8 cellular contexts compared by ENCODE assay signal in the genomic region with DNA sequence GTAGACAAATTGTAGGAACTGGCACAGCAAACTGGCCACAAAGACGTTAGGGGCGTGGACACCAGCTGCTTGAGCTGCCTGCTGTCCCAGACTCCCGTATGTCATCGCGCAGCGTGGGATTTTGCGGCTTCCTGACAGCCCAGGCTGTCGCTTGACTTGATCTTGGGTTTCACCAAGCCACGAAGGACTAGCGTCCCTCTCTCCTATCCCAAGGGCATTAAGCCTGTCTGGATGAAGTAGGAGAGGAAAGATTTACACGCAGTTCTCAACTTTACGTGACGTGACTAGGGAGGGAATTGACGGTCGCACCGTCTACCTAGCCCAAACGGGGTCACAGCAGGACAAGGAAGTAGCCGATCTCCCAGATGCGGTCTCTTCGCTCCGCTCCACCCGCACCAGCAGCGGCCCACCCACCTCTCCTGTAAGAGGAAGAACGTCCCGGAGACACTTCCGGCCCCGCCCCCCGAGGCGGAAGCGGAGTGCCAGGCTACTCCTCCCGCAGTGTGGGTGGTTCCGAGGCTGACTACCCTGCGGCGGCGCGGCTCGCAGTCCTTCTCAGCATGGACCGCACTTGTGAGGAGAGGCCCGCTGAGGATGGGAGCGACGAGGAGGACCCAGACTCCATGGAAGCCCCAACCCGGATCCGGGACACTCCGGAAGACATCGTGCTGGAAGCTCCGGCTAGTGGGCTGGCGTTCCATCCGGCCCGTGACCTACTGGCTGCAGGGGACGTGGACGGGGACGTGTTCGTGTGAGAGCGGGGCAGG. TPM values are rescaled to one million over a fixed set of nuclear protein-coding genes. Genes with fewer than 3 reads are reported as not detected.
DNase-seq lines count a peak whose midpoint lies in the region; ATAC-seq, FAIRE-seq and TF ChIP-seq lines count a peak whose summit lies in the region.

WDR55 (plus strand) TSS at position 552 of the 767 bp plus-strand sequence; CDS start at position 561, 9 bp downstream.

- DNase-seq in NCI-H1105 treated with DMSO at 0.1 percent for 48 hours (lab: John Stamatoyannopoulos, UW) (peak; percentile 80), SW 1271 (lab: John Stamatoyannopoulos, UW) (peak; percentile 93 to 96), Right ventricle myocardium superior (peak; percentile 99), pancreas (peak; percentile 95 to 98 (median 96)), tibial artery (peak; percentile 97 to 98)
- peak; percentile 97 for DNase-seq in activated naive CD8-positive, alpha-beta T cell treated with anti-CD3 and anti-CD28 coated beads, Interleukin-2, amount 50 U/mL, for 24 hours

- intact Hi-C loops in Right ventricle myocardium superior (cut with DNase I) (no loop called here), pancreas (cut with DNase I) (no loop called here), tibial artery (cut with DNase I; ENCODE audit: low total_unique reads) (no loop called here)

- TF ChIP-seq CTCF in pancreas (IDR thresholded peaks at IDR 0.05) (no peak), tibial artery (IDR thresholded peaks at IDR 0.05) (no peak)

- H3K4me3 ChIP-seq in pancreas (peak within 1 kb of the TSS; percentile 40 to 82 (median 73)), tibial artery (peak within 1 kb of the TSS; percentile 81 to 82)

- H3K36me3 ChIP-seq in pancreas (peaks cover 3 to 36% (median 16%) of the 10 kb centered on the region in 3 donors), tibial artery (peaks cover 41 to 59% (median 53%) of the 10 kb centered on the region in 3 donors)

- H3K27me3 Mint-ChIP-seq in activated naive CD8-positive, alpha-beta T cell treated with anti-CD3 and anti-CD28 coated beads, Interleukin-2, amount 50 U/mL, for 24 hours: no peaks in the 10 kb centered on the region

- H3K4me1 Mint-ChIP-seq in activated naive CD8-positive, alpha-beta T cell treated with anti-CD3 and anti-CD28 coated beads, Interleukin-2, amount 50 U/mL, for 24 hours: peaks cover 39% of the 10 kb centered on the region

- H3K9me3 ChIP-seq in pancreas (no peaks in the 10 kb centered on the region), tibial artery (no peaks in the 10 kb centered on the region)

- peak; percentile 75 for FAIRE-seq in pancreas (lab: Jason Lieb, UNC)

- ATAC-seq in HG02642 (IDR thresholded peaks at IDR 0.05; ENCODE audit: poor library complexity, unreplicated experiment): peak; percentile 97
- ATAC-seq in activated naive CD8-positive, alpha-beta T cell treated with anti-CD3 and anti-CD28 coated beads, Interleukin-2, amount 50 U/mL, for 24 hours: peak; percentile 96
- ATAC-seq in Right ventricle myocardium superior (ENCODE audit: poor library complexity): peak; percentile 99
- peak; percentile 97 to 100 (median 98) for ATAC-seq in pancreas

- no peaks in the 10 kb centered on the region for H3K9me3 Mint-ChIP-seq in activated naive CD8-positive, alpha-beta T cell treated with anti-CD3 and anti-CD28 coated beads, Interleukin-2, amount 50 U/mL, for 24 hours

- H3K36me3 Mint-ChIP-seq in activated naive CD8-positive, alpha-beta T cell treated with anti-CD3 and anti-CD28 coated beads, Interleukin-2, amount 50 U/mL, for 24 hours (ENCODE audit: low read depth): peaks cover 63% of the 10 kb centered on the region

- 0% methylated on average over 54 of the region's 54 CpGs for WGBS in pancreas, 2 donors

- no peaks in the 10 kb centered on the region for H3K27me3 ChIP-seq in pancreas
- no peaks in the 10 kb centered on the region for H3K27me3 ChIP-seq in tibial artery

- peaks cover 0 to 15% (median 7%) of the 10 kb centered on the region in 3 donors for H3K4me1 ChIP-seq in pancreas
- H3K4me1 ChIP-seq in tibial artery: peaks cover 0 to 29% (median 17%) of the 10 kb centered on the region in 4 donors

- peak within 1 kb of the TSS; percentile 98 for H3K27ac Mint-ChIP-seq in activated naive CD8-positive, alpha-beta T cell treated with anti-CD3 and anti-CD28 coated beads, Interleukin-2, amount 50 U/mL, for 24 hours

- H3K27ac ChIP-seq in pancreas: peak within 1 kb of the TSS; percentile 87 to 95 (median 90)
- peak within 1 kb of the TSS; percentile 84 to 90 for H3K27ac ChIP-seq in tibial artery

- peak within 1 kb of the TSS; percentile 99 for H3K4me3 Mint-ChIP-seq in activated naive CD8-positive, alpha-beta T cell treated with anti-CD3 and anti-CD28 coated beads, Interleukin-2, amount 50 U/mL, for 24 hours

- peak; percentile 88 for TF ChIP-seq POLR2A in GM10847 (IDR thresholded peaks at IDR 0.05; ENCODE audit: extremely low read depth, insufficient read length)

RNA-seq across cellular contexts. Expression of gene WDR55, which starts in this region (rescaled TPM):
- total RNA-seq in Right ventricle myocardium superior: 11.2 TPM
- 10 to 100 TPM; 10.2 to 14.1 (median 11.9) TPM for total RNA-seq in pancreas
- 10 to 100 TPM; 17.1 to 19.2 TPM for polyA plus RNA-seq in pancreas

Comparison
In these comparisons a context has a peak if more than half of its experiments do, and no peak if none do; other contexts are left out.
1. Peak in every context shown above with its lines: DNase-seq, ATAC-seq, H3K4me3 ChIP-seq and H3K27ac ChIP-seq.